ENCODE assay signal across 27 cellular contexts in genomic region chr13:110828705-110829104, GRCh38.
A peak's percentile ranks its signal among the peaks of the same experiment; 100 is the strongest.
DNase-seq lines count a peak whose midpoint lies in the region; ATAC-seq, FAIRE-seq and TF ChIP-seq lines count a peak whose summit lies in the region.
"Had no signal": no experiment of that assay in that cellular context is flagged by ENCODE, and none has a peak within 500 bp of the region (broad histone marks: within the 10 kb centered on the region; RNA-seq: fewer than 3 reads in every experiment).

No MANE protein-coding gene starts in this region.

- H3K36me3 Mint-ChIP-seq in effector memory CD8-positive, alpha-beta T cell (ENCODE audit: insufficient read depth), result no peaks in the 10 kb centered on the region
- H3K36me3 Mint-ChIP-seq: CD14-positive monocyte had no signal

- CTCF ChIA-PET in HepG2 (lab: Yijun Ruan, JAX; ENCODE audit: low intra/inter-chr PET ratio, low total read pairs), result no interaction called here

- H3K9me3 ChIP-seq in HepG2 (ENCODE audit: low read length) (no peaks in the 10 kb centered on the region), right lobe of liver (no peaks in the 10 kb centered on the region)
- H3K9me3 ChIP-seq: A549, BE2C had no signal

- ATAC-seq in HepG2 (no peak), right lobe of liver (no peak), foreskin keratinocyte (no peak), GM18870 (IDR thresholded peaks at IDR 0.05; ENCODE audit: unreplicated experiment) (no peak), GM21786 (IDR thresholded peaks at IDR 0.05; ENCODE audit: unreplicated experiment) (no peak)
- no peak for ATAC-seq in effector memory CD8-positive, alpha-beta T cell (replicated peaks)

- no peak overlapping the region for H3K4me2 ChIP-seq in HepG2 (ENCODE audit: low read depth, low read length)
- H3K4me2 ChIP-seq: A549; BLaER1 treated with 17β-estradiol and CSF1 and Interleukin-3, amounts not matched to agents 10 nM and 100 nM had no signal

- H3K27me3 ChIP-seq in HepG2 (ENCODE audit: control insufficient read depth in 1 of 2, insufficient read depth in 2 of 2, low read length in 2 of 2) (peaks cover 1 to 35% of the 10 kb centered on the region in 2 experiments; a peak in 4 of 5 replicates), right lobe of liver (no peaks in the 10 kb centered on the region), foreskin keratinocyte (peaks cover 7% of the 10 kb centered on the region)
- H3K27me3 ChIP-seq: BLaER1 treated with 17β-estradiol and CSF1 and Interleukin-3, amounts not matched to agents 10 nM and 100 nM had no signal

- H3K36me3 ChIP-seq in HepG2 (replicated peaks in 1 of 2; ENCODE audit: control insufficient read depth in 1 of 2, insufficient read depth in 2 of 2, low read length in 2 of 2) (no peaks in the 10 kb centered on the region), right lobe of liver (no peaks in the 10 kb centered on the region)
- H3K36me3 ChIP-seq: BE2C; BLaER1 treated with 17β-estradiol and CSF1 and Interleukin-3, amounts not matched to agents 10 nM and 100 nM had no signal

- no peak for TF ChIP-seq EP300 in HepG2 (IDR thresholded peaks at IDR 0.05; ENCODE audit: low read depth in 2 of 2, low read length in 2 of 2)
- TF ChIP-seq EP300 in HepG2 (CRISPR knock-in tag; IDR thresholded peaks at IDR 0.05; ENCODE audit: borderline replicate concordance), result no peak

- H3K27ac Mint-ChIP-seq in effector memory CD8-positive, alpha-beta T cell, result no peak overlapping the region
- H3K27ac Mint-ChIP-seq: CD14-positive monocyte; CD4-positive, alpha-beta T cell; CD8-positive, alpha-beta memory T cell had no signal

- in situ Hi-C loops in HepG2 (cut with HindIII; ENCODE audit: extremely low pct_ligation_motif_present, low pct_unique_long_range_greater_than_20kb), result no loop called here

- no peak for TF ChIP-seq POLR2A in HepG2 (IDR thresholded peaks at IDR 0.05; ENCODE audit: insufficient read depth in 1 of 2, low read depth in 2 of 2, low read length in 2 of 2)
- no peak for TF ChIP-seq POLR2A in right lobe of liver (IDR thresholded peaks at IDR 0.05)

- POLR2A ChIA-PET in HepG2 (lab: Yijun Ruan, JAX), result no interaction called here

- FAIRE-seq in HepG2 (lab: Jason Lieb, UNC), result no peak
- FAIRE-seq: A549, D721Med, GM12891, GM18507, H1 had no signal

- intact Hi-C loops in HepG2 (cut with micrococcal nuclease; ENCODE audit: unreplicated experiment) (loop anchor here (10.0 kb wide), 1 partner anchor 96 kb away; no protein-coding TSS in a partner anchor), right lobe of liver (cut with DNase I) (no loop called here)

- TF ChIP-seq CTCF in HepG2 (CRISPR knock-in tag; IDR thresholded peaks at IDR 0.05) (peak; percentile 37; the same call in 1 of the 2 replicates), right lobe of liver (IDR thresholded peaks at IDR 0.05) (no peak), foreskin keratinocyte (conservative IDR thresholded peaks at IDR 0.05) (peak; percentile 11)

- DNase-seq in HepG2 (ENCODE audit: low spot score) (no peak), right lobe of liver (no peak), amniotic epithelial cell (ENCODE audit: low read depth) (peak; percentile 18), foreskin keratinocyte (no peak)
- no peak for DNase-seq in effector memory CD8-positive, alpha-beta T cell
- DNase-seq: 8988T; ACHN; AML-193; BE2C; CD4-positive, alpha-beta T cell; CD8-positive, alpha-beta memory T cell; DMS 273 treated with DMSO at 0.1 percent for 48 hours; DMS79; EL; GDM1; GM23248; H7; HCEC 1CT had no signal

- H3K27me3 Mint-ChIP-seq in effector memory CD8-positive, alpha-beta T cell, result peaks cover 29 to 44% of the 10 kb centered on the region in 2 donors

- no peaks in the 10 kb centered on the region for H4K20me1 ChIP-seq in HepG2 (ENCODE audit: insufficient read depth, low read length)
- H4K20me1 ChIP-seq: BLaER1 treated with 17β-estradiol and CSF1 and Interleukin-3, amounts not matched to agents 10 nM and 100 nM had no signal

- no TSS peak for BruUV-seq in HepG2 (replicated peaks; lab: Mats Ljungman, UMichigan)

- WGBS in HepG2 (ENCODE audit: low lambda C conversion rate), result 56% methylated on average over 7 of the region's 9 CpGs
- WGBS in right lobe of liver (ENCODE audit: insufficient coverage, low coverage, low lambda C conversion rate, missing lambda C conversion rate), result 100% methylated on average over 1 of the region's 9 CpGs

- H3K9ac ChIP-seq in HepG2 (ENCODE audit: insufficient read depth, low read depth, low read length), result no peak overlapping the region
- H3K9ac ChIP-seq: BLaER1 treated with 17β-estradiol and CSF1 and Interleukin-3, amounts not matched to agents 10 nM and 100 nM; GM23248 had no signal

- no peak for TF ChIP-seq RAD21 in HepG2 (CRISPR knock-in tag; IDR thresholded peaks at IDR 0.05)

- H3K4me1 Mint-ChIP-seq in effector memory CD8-positive, alpha-beta T cell (ENCODE audit: low read depth in 2 of 2), result peaks cover 0 to 2% of the 10 kb centered on the region in 2 donors

- H3K4me3 ChIP-seq in HepG2 (replicated peaks in 1 of 3; ENCODE audit: insufficient read depth in 1 of 3, low read depth in 2 of 3, low read length in 3 of 3) (no peak overlapping the region), right lobe of liver (no peak overlapping the region)
- H3K4me3 ChIP-seq: A549; BLaER1 treated with 17β-estradiol and CSF1 and Interleukin-3, amounts not matched to agents 10 nM and 100 nM; GM23248 had no signal

- no peaks in the 10 kb centered on the region for H3K79me2 ChIP-seq in HepG2 (ENCODE audit: insufficient read depth, low read length)

- no peak overlapping the region for H3K4me3 Mint-ChIP-seq in effector memory CD8-positive, alpha-beta T cell
- H3K4me3 Mint-ChIP-seq: CD14-positive monocyte; CD4-positive, alpha-beta T cell; CD8-positive, alpha-beta memory T cell had no signal

- H3K27ac ChIP-seq in HepG2 (ENCODE audit: extremely low read length, insufficient read depth, low read length), result no peak overlapping the region
- no peak overlapping the region for H3K27ac ChIP-seq in right lobe of liver
- no peak overlapping the region for H3K27ac ChIP-seq in foreskin keratinocyte
- H3K27ac ChIP-seq: A549; BLaER1 treated with 17β-estradiol and CSF1 and Interleukin-3, amounts not matched to agents 10 nM and 100 nM; GM23248 had no signal

- H3K9me3 Mint-ChIP-seq in effector memory CD8-positive, alpha-beta T cell, result no peaks in the 10 kb centered on the region
- H3K9me3 Mint-ChIP-seq: CD4-positive, alpha-beta T cell; CD8-positive, alpha-beta memory T cell had no signal

- H3K4me1 ChIP-seq in HepG2 (ENCODE audit: insufficient read depth, low read length), result no peaks in the 10 kb centered on the region
- no peaks in the 10 kb centered on the region for H3K4me1 ChIP-seq in right lobe of liver
- H3K4me1 ChIP-seq in foreskin keratinocyte, result no peaks in the 10 kb centered on the region
- H3K4me1 ChIP-seq: A549; BE2C; BLaER1 treated with 17β-estradiol and CSF1 and Interleukin-3, amounts not matched to agents 10 nM and 100 nM had no signal

- H2AFZ ChIP-seq in HepG2 (ENCODE audit: low read length), result no peak overlapping the region
- H2AFZ ChIP-seq: GM23248 had no signal

TF ChIP-seq in HepG2, 621 proteins besides CTCF, POLR2A, EP300 and RAD21 (continues in another document):
- TF ChIP-seq KDM3A (CRISPR knock-in tag; IDR thresholded peaks at IDR 0.05; ENCODE audit: low read depth) (no peak), ZKSCAN1 (IDR thresholded peaks at IDR 0.05; ENCODE audit: low read length) (no peak), GLMP (CRISPR knock-in tag; IDR thresholded peaks at IDR 0.05; ENCODE audit: borderline replicate concordance) (no peak), JARID2 (CRISPR knock-in tag; IDR thresholded peaks at IDR 0.05; ENCODE audit: insufficient replicate concordance) (no peak), ZSCAN21 (CRISPR knock-in tag; IDR thresholded peaks at IDR 0.05; ENCODE audit: borderline replicate concordance) (no peak), AGO1 (IDR thresholded peaks at IDR 0.05; ENCODE audit: low read depth, low read length, poor library complexity, severe bottlenecking) (no peak), GPBP1L1 (CRISPR knock-in tag; IDR thresholded peaks at IDR 0.05) (no peak), ZNF24 (IDR thresholded peaks at IDR 0.05) (no peak), NKX3-1 (CRISPR knock-in tag; IDR thresholded peaks at IDR 0.05) (no peak), GPN1 (CRISPR knock-in tag; IDR thresholded peaks at IDR 0.05; ENCODE audit: borderline replicate concordance) (no peak), KDM2A (CRISPR knock-in tag; IDR thresholded peaks at IDR 0.05; ENCODE audit: borderline replicate concordance, low read depth) (no peak), DNMT1 (CRISPR knock-in tag; IDR thresholded peaks at IDR 0.05) (no peak)

Comparison
In these comparisons a context has a peak if more than half of its experiments do, and no peak if none do; other contexts are left out.
1. CTCF ChIP-seq: peak in HepG2 (single experiment) and foreskin keratinocyte (single experiment); none in right lobe of liver (0 of 4).